11 cellular contexts compared by ENCODE assay signal in the genomic region with DNA sequence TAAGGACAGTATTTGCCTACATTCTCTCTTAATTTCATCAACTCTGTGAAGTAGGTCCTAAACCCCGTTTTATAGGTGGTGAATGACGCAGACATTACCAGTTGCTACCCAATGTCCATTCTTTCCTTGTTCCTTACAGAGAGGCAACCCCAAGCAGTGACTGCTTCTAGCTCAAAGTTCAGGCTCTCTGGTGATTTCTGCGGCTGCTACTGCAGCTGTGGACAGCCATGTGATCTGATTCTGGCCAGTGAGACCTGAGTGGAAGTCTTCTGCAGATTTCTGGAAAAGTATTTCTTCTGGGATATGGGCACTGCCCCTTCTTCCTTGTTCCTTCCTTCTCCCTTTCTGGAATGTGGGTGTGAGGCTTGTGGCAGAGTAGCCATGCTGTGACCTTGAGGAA.
DNase-seq lines count a peak whose midpoint lies in the region; ATAC-seq and TF ChIP-seq lines count a peak whose summit lies in the region.
"Had no signal": no experiment of that assay in that cellular context is flagged by ENCODE, and none has a peak within 500 bp of the region (broad histone marks: within the 10 kb centered on the region; RNA-seq: fewer than 3 reads in every experiment).

No MANE protein-coding gene starts in this region.

- H3K27me3 Mint-ChIP-seq in activated CD8-positive, alpha-beta T cell treated with anti-CD3 and anti-CD28 coated beads, Interleukin-2, amount 10 ng/mL, durations not matched to agents 7 days and 5 days (ENCODE audit: low read depth), result no peaks in the 10 kb centered on the region

- H3K36me3 ChIP-seq in heart left ventricle, result no peaks in the 10 kb centered on the region
- H3K36me3 ChIP-seq in body of pancreas (replicated peaks in 1 of 2; ENCODE audit: insufficient read depth in 1 of 2, low read depth in 2 of 2), result no peaks in the 10 kb centered on the region
- no peaks in the 10 kb centered on the region for H3K36me3 ChIP-seq in upper lobe of right lung
- H3K36me3 ChIP-seq: BE2C had no signal

- H3K4me3 Mint-ChIP-seq in activated CD8-positive, alpha-beta T cell treated with anti-CD3 and anti-CD28 coated beads, Interleukin-2, amount 10 ng/mL, durations not matched to agents 7 days and 5 days, result no peak overlapping the region

- no peaks in the 10 kb centered on the region for H3K9me3 Mint-ChIP-seq in activated CD8-positive, alpha-beta T cell treated with anti-CD3 and anti-CD28 coated beads, Interleukin-2, amount 10 ng/mL, durations not matched to agents 7 days and 5 days (ENCODE audit: insufficient read depth)

- H3K27ac ChIP-seq in heart left ventricle (peak overlapping the region in 8 of 12 donors; percentile 1 to 82 (median 54)), body of pancreas (peak overlapping the region; percentile 6 to 46 (median 20)), upper lobe of right lung (no peak overlapping the region)

- TF ChIP-seq CTCF in heart left ventricle (IDR thresholded peaks at IDR 0.05), result no peak
- no peak for TF ChIP-seq CTCF in body of pancreas (IDR thresholded peaks at IDR 0.05)
- no peak for TF ChIP-seq CTCF in upper lobe of right lung (IDR thresholded peaks at IDR 0.05)

- no peak for DNase-seq in heart left ventricle
- DNase-seq in left ventricle myocardium superior, result no peak
- DNase-seq in body of pancreas, result no peak
- DNase-seq in mucosa of gallbladder (ENCODE audit: low spot score), result peak; percentile 25
- DNase-seq in upper lobe of right lung, result no peak
- no peak for DNase-seq in activated CD8-positive, alpha-beta T cell treated with anti-CD3 and anti-CD28 coated beads, Interleukin-2, amount 10 ng/mL, durations not matched to agents 7 days and 5 days
- DNase-seq: BE2C, NCI-H146 had no signal

- H3K36me3 Mint-ChIP-seq in activated CD8-positive, alpha-beta T cell treated with anti-CD3 and anti-CD28 coated beads, Interleukin-2, amount 10 ng/mL, durations not matched to agents 7 days and 5 days (ENCODE audit: low read depth), result peaks cover 9% of the 10 kb centered on the region

- H3K4me3 ChIP-seq in heart left ventricle (no peak overlapping the region), body of pancreas (no peak overlapping the region), upper lobe of right lung (no peak overlapping the region)
- H3K4me3 ChIP-seq: GM12878 had no signal

- CTCF ChIA-PET in activated CD8-positive, alpha-beta T cell treated with anti-CD3 and anti-CD28 coated beads, Interleukin-2, amount 10 ng/mL, durations not matched to agents 7 days and 5 days (lab: Charles Lee), result interaction anchor here (1.1 to 3.2 kb wide), 6 partner anchors 17 to 123 kb away, joined by 3 to 17 read pairs (median 6); a partner anchor contains a TSS

- ATAC-seq in heart left ventricle (no peak), left ventricle myocardium superior (no peak), body of pancreas (no peak), upper lobe of right lung (peak; percentile 36), HG02763 (IDR thresholded peaks at IDR 0.05; ENCODE audit: unreplicated experiment) (no peak), GM21825 (IDR thresholded peaks at IDR 0.05; ENCODE audit: unreplicated experiment) (no peak)
- no peak for ATAC-seq in activated CD8-positive, alpha-beta T cell treated with anti-CD3 and anti-CD28 coated beads, Interleukin-2, amount 10 ng/mL, durations not matched to agents 7 days and 5 days
- ATAC-seq: GM12878 had no signal

- no peak for TF ChIP-seq POLR2A in heart left ventricle (IDR thresholded peaks at IDR 0.05)
- no peak for TF ChIP-seq POLR2A in body of pancreas (IDR thresholded peaks at IDR 0.05)

- 81 to 95% (median 91%) methylated on average over 3 of the region's 3 CpGs for WGBS in heart left ventricle, 4 donors
- WGBS in body of pancreas, 2 donors, result 70 to 82% methylated on average over 3 of the region's 3 CpGs

- intact Hi-C loops in heart left ventricle (cut with DNase I) (no loop called here), left ventricle myocardium superior (cut with micrococcal nuclease) (no loop called here), body of pancreas (cut with DNase I) (no loop called here), upper lobe of right lung (cut with DNase I) (no loop called here)

- H3K4me1 Mint-ChIP-seq in activated CD8-positive, alpha-beta T cell treated with anti-CD3 and anti-CD28 coated beads, Interleukin-2, amount 10 ng/mL, durations not matched to agents 7 days and 5 days (ENCODE audit: low read depth), result peaks cover 82% of the 10 kb centered on the region

- no peak overlapping the region for H3K27ac Mint-ChIP-seq in activated CD8-positive, alpha-beta T cell treated with anti-CD3 and anti-CD28 coated beads, Interleukin-2, amount 10 ng/mL, durations not matched to agents 7 days and 5 days

- H3K27me3 ChIP-seq in heart left ventricle (no peaks in the 10 kb centered on the region), body of pancreas (no peaks in the 10 kb centered on the region), upper lobe of right lung (no peaks in the 10 kb centered on the region)
- H3K27me3 ChIP-seq: BE2C had no signal

- POLR2A ChIA-PET in activated CD8-positive, alpha-beta T cell treated with anti-CD3 and anti-CD28 coated beads, Interleukin-2, amount 10 ng/mL, durations not matched to agents 7 days and 5 days (lab: Charles Lee), result interaction anchor here (1.4 to 9.1 kb wide), 4 partner anchors 25 to 110 kb away, joined by 3 to 307 read pairs (median 9); no protein-coding TSS in a partner anchor

- H3K4me1 ChIP-seq in heart left ventricle (peaks cover 4 to 60% (median 29%) of the 10 kb centered on the region in 12 donors), body of pancreas (peaks cover 32% of the 10 kb centered on the region), upper lobe of right lung (peaks cover 39% of the 10 kb centered on the region)

- H3K9me3 ChIP-seq in heart left ventricle (no peaks in the 10 kb centered on the region), body of pancreas (no peaks in the 10 kb centered on the region), upper lobe of right lung (no peaks in the 10 kb centered on the region)
- H3K9me3 ChIP-seq: BE2C had no signal
